1 cellular context compared by ENCODE assay signal in genomic region chr2:240060977-240061591, GRCh38.
TF ChIP-seq lines count a peak whose summit lies in the region.

No MANE protein-coding gene starts in this region.

TF ChIP-seq in GM23338, 12 proteins besides CTCF, POLR2A, EP300 and RAD21 (continued from another document):
- TF ChIP-seq ZNF462 (CRISPR knock-in tag; IDR thresholded peaks at IDR 0.05) (no peak), POLR2AphosphoS5 (IDR thresholded peaks at IDR 0.05; ENCODE audit: low read depth) (no peak), STAT1 (IDR thresholded peaks at IDR 0.05; ENCODE audit: unreplicated experiment) (no peak), ZNF114 (CRISPR knock-in tag; IDR thresholded peaks at IDR 0.05) (no peak), REST (IDR thresholded peaks at IDR 0.05; ENCODE audit: unreplicated experiment) (no peak), CREB1 (CRISPR knock-in tag; IDR thresholded peaks at IDR 0.05; ENCODE audit: low read depth) (no peak), EZH2phosphoT487 (IDR thresholded peaks at IDR 0.05; ENCODE audit: unreplicated experiment) (no peak), ZNF331 (CRISPR knock-in tag; IDR thresholded peaks at IDR 0.05; ENCODE audit: low read depth) (no peak), JUNB (IDR thresholded peaks at IDR 0.05; ENCODE audit: unreplicated experiment) (no peak)
- TF ChIP-seq, protein P1, sequence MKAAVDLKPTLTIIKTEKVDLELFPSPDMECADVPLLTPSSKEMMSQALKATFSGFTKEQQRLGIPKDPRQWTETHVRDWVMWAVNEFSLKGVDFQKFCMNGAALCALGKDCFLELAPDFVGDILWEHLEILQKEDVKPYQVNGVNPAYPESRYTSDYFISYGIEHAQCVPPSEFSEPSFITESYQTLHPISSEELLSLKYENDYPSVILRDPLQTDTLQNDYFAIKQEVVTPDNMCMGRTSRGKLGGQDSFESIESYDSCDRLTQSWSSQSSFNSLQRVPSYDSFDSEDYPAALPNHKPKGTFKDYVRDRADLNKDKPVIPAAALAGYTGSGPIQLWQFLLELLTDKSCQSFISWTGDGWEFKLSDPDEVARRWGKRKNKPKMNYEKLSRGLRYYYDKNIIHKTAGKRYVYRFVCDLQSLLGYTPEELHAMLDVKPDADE (IDR thresholded peaks at IDR 0.05), result no peak
